Comparison of ENCODE assay signal across 1 cellular context in genomic region chr11:118690553-118691304, GRCh38.
TF ChIP-seq lines count a peak whose summit lies in the region.

No MANE protein-coding gene starts in this region.

TF ChIP-seq in GM12878, 131 proteins besides CTCF, POLR2A, EP300 and RAD21 (continued from another document):
- TF ChIP-seq, protein P1, sequence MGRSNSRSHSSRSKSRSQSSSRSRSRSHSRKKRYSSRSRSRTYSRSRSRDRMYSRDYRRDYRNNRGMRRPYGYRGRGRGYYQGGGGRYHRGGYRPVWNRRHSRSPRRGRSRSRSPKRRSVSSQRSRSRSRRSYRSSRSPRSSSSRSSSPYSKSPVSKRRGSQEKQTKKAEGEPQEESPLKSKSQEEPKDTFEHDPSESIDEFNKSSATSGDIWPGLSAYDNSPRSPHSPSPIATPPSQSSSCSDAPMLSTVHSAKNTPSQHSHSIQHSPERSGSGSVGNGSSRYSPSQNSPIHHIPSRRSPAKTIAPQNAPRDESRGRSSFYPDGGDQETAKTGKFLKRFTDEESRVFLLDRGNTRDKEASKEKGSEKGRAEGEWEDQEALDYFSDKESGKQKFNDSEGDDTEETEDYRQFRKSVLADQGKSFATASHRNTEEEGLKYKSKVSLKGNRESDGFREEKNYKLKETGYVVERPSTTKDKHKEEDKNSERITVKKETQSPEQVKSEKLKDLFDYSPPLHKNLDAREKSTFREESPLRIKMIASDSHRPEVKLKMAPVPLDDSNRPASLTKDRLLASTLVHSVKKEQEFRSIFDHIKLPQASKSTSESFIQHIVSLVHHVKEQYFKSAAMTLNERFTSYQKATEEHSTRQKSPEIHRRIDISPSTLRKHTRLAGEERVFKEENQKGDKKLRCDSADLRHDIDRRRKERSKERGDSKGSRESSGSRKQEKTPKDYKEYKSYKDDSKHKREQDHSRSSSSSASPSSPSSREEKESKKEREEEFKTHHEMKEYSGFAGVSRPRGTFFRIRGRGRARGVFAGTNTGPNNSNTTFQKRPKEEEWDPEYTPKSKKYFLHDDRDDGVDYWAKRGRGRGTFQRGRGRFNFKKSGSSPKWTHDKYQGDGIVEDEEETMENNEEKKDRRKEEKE (IDR thresholded peaks at IDR 0.05), result no peak
- no peak for TF ChIP-seq ZZZ3 (IDR thresholded peaks at IDR 0.05; ENCODE audit: control insufficient read depth, insufficient read length, low read depth)
- TF ChIP-seq FOS (IDR thresholded peaks at IDR 0.05; ENCODE audit: borderline replicate concordance, extremely low read depth, insufficient read length), result no peak
- no peak for TF ChIP-seq ZNF207 (IDR thresholded peaks at IDR 0.05; ENCODE audit: borderline replicate concordance)
